15 cellular contexts compared by ENCODE assay signal in the genomic region with DNA sequence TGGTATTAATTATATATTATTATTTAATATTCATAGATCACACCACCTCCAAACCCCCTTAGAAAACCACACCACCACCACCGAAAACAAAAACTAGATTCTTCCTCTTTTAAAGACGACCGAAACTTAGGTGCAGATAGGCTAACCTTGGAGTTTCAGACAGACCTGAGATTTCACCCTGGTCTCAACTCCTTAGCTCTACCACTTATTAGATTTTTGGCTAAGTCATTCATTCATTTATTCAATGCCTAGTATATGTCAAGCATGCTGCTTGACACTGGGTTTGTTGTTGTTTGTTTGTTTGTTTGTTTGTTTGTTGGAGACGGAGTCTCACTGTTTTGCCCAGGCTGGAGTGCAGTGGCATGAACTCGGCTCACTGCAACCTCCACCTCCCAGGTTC. TPM values are rescaled to one million over a fixed set of nuclear protein-coding genes. Genes with fewer than 3 reads are reported as not detected.
A peak's percentile ranks its signal among the peaks of the same experiment; 100 is the strongest.
DNase-seq lines count a peak whose midpoint lies in the region; ATAC-seq and TF ChIP-seq lines count a peak whose summit lies in the region.
"Had no signal": no experiment of that assay in that cellular context is flagged by ENCODE, and none has a peak within 500 bp of the region (broad histone marks: within the 10 kb centered on the region; RNA-seq: fewer than 3 reads in every experiment).

No MANE protein-coding gene starts in this region.

- H3K27me3 ChIP-seq in CD8-positive, alpha-beta memory T cell (ENCODE audit: insufficient read depth, low read length, poor library complexity, severe bottlenecking): no peaks in the 10 kb centered on the region
- no peaks in the 10 kb centered on the region for H3K27me3 ChIP-seq in ascending aorta

- no peak overlapping the region for H3K4me3 Mint-ChIP-seq in CD8-positive, alpha-beta memory T cell
- H3K4me3 Mint-ChIP-seq: activated T-cell treated with anti-CD3 and anti-CD28 coated beads, Interleukin-2, amount 50 U/mL, for 72 hours; natural killer cell treated with Interleukin-12 subunit alpha and Interleukin-12 subunit beta and Interleukin-15 and Interleukin-18, amount 100 ng/mL, for 72 hours had no signal

- H3K9me3 ChIP-seq in CD8-positive, alpha-beta memory T cell (ENCODE audit: low read length): no peaks in the 10 kb centered on the region
- H3K9me3 ChIP-seq in ascending aorta: no peaks in the 10 kb centered on the region
- H3K9me3 ChIP-seq: HAP-1 had no signal

- no peaks in the 10 kb centered on the region for H3K36me3 ChIP-seq in CD8-positive, alpha-beta memory T cell (ENCODE audit: insufficient read depth, low read length)
- no peaks in the 10 kb centered on the region for H3K36me3 ChIP-seq in ascending aorta
- H3K36me3 ChIP-seq: cardiac muscle cell, HAP-1 had no signal

- H3K36me3 Mint-ChIP-seq in CD8-positive, alpha-beta memory T cell: no peaks in the 10 kb centered on the region
- H3K36me3 Mint-ChIP-seq: natural killer cell treated with Interleukin-12 subunit alpha and Interleukin-12 subunit beta and Interleukin-15 and Interleukin-18, amount 100 ng/mL, for 72 hours had no signal

- peak; percentile 70 for DNase-seq in GM12864 (ENCODE audit: low read depth)
- no peak for DNase-seq in stimulated activated CD4-positive, alpha-beta T cell treated with anti-CD3 and anti-CD28 coated beads, Interleukin-4, amount 100 ng/mL, for 4 hours
- no peak for DNase-seq in NCI-H1105 treated with DMSO at 0.1 percent for 48 hours (lab: John Stamatoyannopoulos, UW)
- no peak for DNase-seq in CD8-positive, alpha-beta memory T cell
- DNase-seq in ascending aorta (ENCODE audit: low spot score in 2 of 2): no peak
- DNase-seq: activated T-cell treated with anti-CD3 and anti-CD28 coated beads, Interleukin-2, amount 50 U/mL, for 72 hours; islet precursor cell; stimulated activated naive CD4-positive, alpha-beta T cell treated with Interleukin-2 at 50 U/mL for 16 hours had no signal

- H3K4me1 Mint-ChIP-seq in CD8-positive, alpha-beta memory T cell: no peaks in the 10 kb centered on the region

- POLR2A ChIA-PET in CD8-positive, alpha-beta memory T cell (lab: Charles Lee): no interaction called here

- peak; percentile 90 for ATAC-seq in GM19372 (IDR thresholded peaks at IDR 0.05; ENCODE audit: low read depth, unreplicated experiment)
- peak; percentile 87 for ATAC-seq in HG02763 (IDR thresholded peaks at IDR 0.05; ENCODE audit: unreplicated experiment)
- ATAC-seq in HG03457 (IDR thresholded peaks at IDR 0.05; ENCODE audit: unreplicated experiment): peak; percentile 88
- ATAC-seq: natural killer cell treated with Interleukin-12 subunit alpha and Interleukin-12 subunit beta and Interleukin-15 and Interleukin-18, amount 100 ng/mL, for 72 hours; Panc1 had no signal

- no peak overlapping the region for H3K27ac Mint-ChIP-seq in CD8-positive, alpha-beta memory T cell
- H3K27ac Mint-ChIP-seq: activated T-cell treated with anti-CD3 and anti-CD28 coated beads, Interleukin-2, amount 50 U/mL, for 72 hours; natural killer cell treated with Interleukin-12 subunit alpha and Interleukin-12 subunit beta and Interleukin-15 and Interleukin-18, amount 100 ng/mL, for 72 hours had no signal

- no peak overlapping the region for H3K27ac ChIP-seq in CD8-positive, alpha-beta memory T cell (ENCODE audit: low read depth, low read length)
- H3K27ac ChIP-seq in ascending aorta: no peak overlapping the region
- H3K27ac ChIP-seq: cardiac muscle cell had no signal

- no peaks in the 10 kb centered on the region for H3K9me3 Mint-ChIP-seq in CD8-positive, alpha-beta memory T cell
- H3K9me3 Mint-ChIP-seq: activated T-cell treated with anti-CD3 and anti-CD28 coated beads, Interleukin-2, amount 50 U/mL, for 72 hours; natural killer cell treated with Interleukin-12 subunit alpha and Interleukin-12 subunit beta and Interleukin-15 and Interleukin-18, amount 100 ng/mL, for 72 hours had no signal

- CTCF ChIA-PET in CD8-positive, alpha-beta memory T cell (lab: Charles Lee): no interaction called here

- H3K4me1 ChIP-seq in CD8-positive, alpha-beta memory T cell (ENCODE audit: insufficient read depth, low read length): no peaks in the 10 kb centered on the region
- H3K4me1 ChIP-seq in ascending aorta: no peaks in the 10 kb centered on the region

- intact Hi-C loops in ascending aorta (cut with DNase I): no loop called here

- H3K27me3 Mint-ChIP-seq in CD8-positive, alpha-beta memory T cell: peaks cover 3 to 4% of the 10 kb centered on the region in 2 donors

- no peak for TF ChIP-seq CTCF in GM12864 (IDR thresholded peaks at IDR 0.05; ENCODE audit: low read depth, low read length, missing control alignments)
- no peak for TF ChIP-seq CTCF in ascending aorta (IDR thresholded peaks at IDR 0.05)

- H3K4me3 ChIP-seq in GM12864 (ENCODE audit: low read depth, low read length): no peak overlapping the region
- H3K4me3 ChIP-seq in CD8-positive, alpha-beta memory T cell (ENCODE audit: low read length): no peak overlapping the region
- H3K4me3 ChIP-seq in ascending aorta: no peak overlapping the region
- H3K4me3 ChIP-seq: cardiac muscle cell, HAP-1 had no signal

RNA-seq across cellular contexts. Expression of gene BMP2K, which starts 9.5 kb away (rescaled TPM):
- 10 to 100 TPM; 20.1 to 20.7 TPM for total RNA-seq in CD8-positive, alpha-beta memory T cell
- polyA plus RNA-seq in CD8-positive, alpha-beta memory T cell: 1.6 TPM
- 16.6 TPM for total RNA-seq in ascending aorta
